Comparison of ENCODE assay signal across 23 cellular contexts in genomic region chr20:54153041-54153327, GRCh38. TPM values are rescaled to one million over a fixed set of nuclear protein-coding genes. Genes with fewer than 3 reads are reported as not detected.
DNase-seq lines count a peak whose midpoint lies in the region; ATAC-seq, FAIRE-seq and TF ChIP-seq lines count a peak whose summit lies in the region.
"Had no signal": no experiment of that assay in that cellular context is flagged by ENCODE, and none has a peak within 500 bp of the region (broad histone marks: within the 10 kb centered on the region; RNA-seq: fewer than 3 reads in every experiment).

No MANE protein-coding gene starts in this region.

- TF ChIP-seq CTCF in A549 (IDR thresholded peaks at IDR 0.05) (no peak), HCT116 (IDR thresholded peaks at IDR 0.05 in 2 of 3, conservative IDR thresholded peaks at IDR 0.05 in 1 of 3; ENCODE audit: borderline replicate concordance in 1 of 3, insufficient read depth in 1 of 3, low read depth in 2 of 3, low read length in 2 of 3) (no peak), foreskin keratinocyte (conservative IDR thresholded peaks at IDR 0.05) (no peak), neural progenitor cell (IDR thresholded peaks at IDR 0.05) (no peak)

- WGBS in A549 (ENCODE audit: missing lambda C conversion rate), result 20% methylated on average over 2 of the region's 2 CpGs

- no TSS peak for BruUV-seq in HCT116 (replicated peaks; lab: Mats Ljungman, UMichigan)

- peak overlapping the region; percentile 23; the same call in 1 of the 3 replicates for H3K4me3 ChIP-seq in A549
- no peak overlapping the region for H3K4me3 ChIP-seq in HCT116 (replicated peaks in 1 of 2; ENCODE audit: low read depth in 1 of 2, low read length in 2 of 2)
- H3K4me3 ChIP-seq in neural progenitor cell, result no peak overlapping the region
- H3K4me3 ChIP-seq: GM12878, GM23338, K562 had no signal

- H3K9ac ChIP-seq in HCT116 (ENCODE audit: low read length) (peak overlapping the region; percentile 3), neural progenitor cell (no peak overlapping the region)

- no peaks in the 10 kb centered on the region; the same call in 1 of the 2 replicates for H3K79me2 ChIP-seq in HCT116 (ENCODE audit: insufficient read depth, low read length)
- H3K79me2 ChIP-seq in neural progenitor cell (ENCODE audit: low read depth), result no peaks in the 10 kb centered on the region

- RAD21 ChIA-PET in HCT116 (lab: Charles Lee; ENCODE audit: low non-redundant PET in 1 of 2, low total read pairs in 2 of 2, uncharacterized antibody in 2 of 2, unreplicated experiment in 2 of 2), result no interaction called here

- H3K9me3 Mint-ChIP-seq in neural progenitor cell, result no peaks in the 10 kb centered on the region
- H3K9me3 Mint-ChIP-seq: GM23338, HFFc6 had no signal

- ATAC-seq in A549 (no peak; a peak in 1 of 6 replicates), HCT116 (no peak), foreskin keratinocyte (peak; percentile 18), GM21723 (IDR thresholded peaks at IDR 0.05; ENCODE audit: unreplicated experiment) (no peak)
- ATAC-seq: GM12878, K562 had no signal

- no peak overlapping the region for H3K4me3 Mint-ChIP-seq in neural progenitor cell
- H3K4me3 Mint-ChIP-seq: CD4-positive, CD25-positive, alpha-beta regulatory T cell; GM23338; HFFc6 had no signal

- H3K27me3 Mint-ChIP-seq in neural progenitor cell (ENCODE audit: insufficient read depth, low read depth), result peaks cover 5% of the 10 kb centered on the region

- FAIRE-seq in A549 (lab: Jason Lieb, UNC), result no peak
- FAIRE-seq: GM12878, H54, K562 had no signal

- POLR2A ChIA-PET in A549 (lab: Yijun Ruan, JAX), result interaction anchor here (1.5 to 5.0 kb wide), 6 partner anchors 12 to 56 kb away, joined by 5 to 65 read pairs (median 13); no protein-coding TSS in a partner anchor
- POLR2A ChIA-PET in HCT116 (lab: Charles Lee), result no interaction called here

- CTCF ChIA-PET in A549 (lab: Yijun Ruan, JAX) (interaction anchor here (1.1 to 2.1 kb wide), 3 partner anchors 15 to 49 kb away, joined by 3 to 5 read pairs (median 4); no protein-coding TSS in a partner anchor), HCT116 (lab: Charles Lee) (no interaction called here)

- H3K9me2 ChIP-seq in HCT116 (ENCODE audit: insufficient read depth), result no peaks in the 10 kb centered on the region

- no peaks in the 10 kb centered on the region for H3K4me1 Mint-ChIP-seq in neural progenitor cell
- H3K4me1 Mint-ChIP-seq: CD4-positive, CD25-positive, alpha-beta regulatory T cell had no signal

- intact Hi-C loops in HCT116 (cut with micrococcal nuclease), result no loop called here

- TF ChIP-seq EP300 in A549 (IDR thresholded peaks at IDR 0.05), result no peak; a peak in 1 of 5 replicates

- H3K27ac Mint-ChIP-seq in neural progenitor cell, result no peak overlapping the region
- H3K27ac Mint-ChIP-seq: CD4-positive, CD25-positive, alpha-beta regulatory T cell; GM23338; HFFc6 had no signal

- H3K36me3 ChIP-seq in HCT116 (ENCODE audit: control insufficient read depth in 1 of 2, insufficient read depth in 2 of 2, low read length in 2 of 2), result peaks cover 15 to 39% of the 10 kb centered on the region in 2 experiments; a peak in 3 of 4 replicates
- no peaks in the 10 kb centered on the region for H3K36me3 ChIP-seq in neural progenitor cell
- H3K36me3 ChIP-seq: BE2C had no signal

- H3K27ac ChIP-seq in A549 (peak overlapping the region; percentile 86 to 93), HCT116 (ENCODE audit: low read depth, low read length) (peak overlapping the region; percentile 74), foreskin keratinocyte (peak overlapping the region; percentile 53), neural progenitor cell (no peak overlapping the region)
- H3K27ac ChIP-seq: HL-60 had no signal

- peak overlapping the region; percentile 93 for H3K4me2 ChIP-seq in A549
- no peak overlapping the region for H3K4me2 ChIP-seq in HCT116 (ENCODE audit: low read length)
- no peak overlapping the region for H3K4me2 ChIP-seq in neural progenitor cell
- H3K4me2 ChIP-seq: GM23338 had no signal

- DNase-seq in A549 (ENCODE audit: low read depth in 1 of 2, low spot score in 1 of 2) (no peak), HCT116 (ENCODE audit: low read depth, low spot score) (no peak), foreskin keratinocyte (no peak), neural progenitor cell (ENCODE audit: low spot score) (no peak), DMS79 treated with DMSO at 0.1 percent for 48 hours (lab: John Stamatoyannopoulos, UW) (no peak), mucosa of gallbladder (ENCODE audit: low spot score) (no peak), kidney tubule cell (ENCODE audit: low spot score) (no peak)
- DNase-seq: ACHN; BE2C; C1 segment of cervical spinal cord; Caco-2; CD4-positive, CD25-positive, alpha-beta regulatory T cell; DND-41; EL; HCEC 1CT; HFFc6; IMR-90 had no signal

- H3K27me3 ChIP-seq in HCT116 (ENCODE audit: insufficient read depth, low read length) (no peaks in the 10 kb centered on the region), foreskin keratinocyte (no peaks in the 10 kb centered on the region), neural progenitor cell (no peaks in the 10 kb centered on the region)

- H2AFZ ChIP-seq in HCT116 (ENCODE audit: low read depth, low read length, poor library complexity, severe bottlenecking) (no peak overlapping the region), neural progenitor cell (replicated peaks) (peak overlapping the region; percentile 82)

- TF ChIP-seq RAD21 in A549 (conservative IDR thresholded peaks at IDR 0.05 in 1 of 2, IDR thresholded peaks at IDR 0.05 in 1 of 2) (no peak), HCT116 (IDR thresholded peaks at IDR 0.05; ENCODE audit: low read depth) (no peak)

- H3K4me1 ChIP-seq in A549 (peaks cover 100% of the 10 kb centered on the region), HCT116 (ENCODE audit: control insufficient read depth in 1 of 2, insufficient read depth in 2 of 2, low read length in 2 of 2) (peaks cover 49 to 77% of the 10 kb centered on the region in 2 experiments), foreskin keratinocyte (peaks cover 11% of the 10 kb centered on the region), neural progenitor cell (no peaks in the 10 kb centered on the region)
- H3K4me1 ChIP-seq: BE2C had no signal

- H3F3A ChIP-seq in neural progenitor cell (ENCODE audit: low read depth), result no peaks in the 10 kb centered on the region

- no peaks in the 10 kb centered on the region for H3K9me3 ChIP-seq in A549
- H3K9me3 ChIP-seq in HCT116 (ENCODE audit: control insufficient read depth in 1 of 2, insufficient read depth in 1 of 2, low read depth in 1 of 2, low read length in 2 of 2), result no peaks in the 10 kb centered on the region
- H3K9me3 ChIP-seq in neural progenitor cell (ENCODE audit: low read depth), result no peaks in the 10 kb centered on the region
- H3K9me3 ChIP-seq: BE2C, Caco-2 had no signal

- H3K36me3 Mint-ChIP-seq in neural progenitor cell, result no peaks in the 10 kb centered on the region
- H3K36me3 Mint-ChIP-seq: CD4-positive, CD25-positive, alpha-beta regulatory T cell had no signal

- no peak for TF ChIP-seq POLR2A in A549 (IDR thresholded peaks at IDR 0.05; ENCODE audit: low read length)
- TF ChIP-seq POLR2A in HCT116 (IDR thresholded peaks at IDR 0.05; ENCODE audit: borderline replicate concordance, extremely low read depth, insufficient read depth, insufficient read length), result no peak

- H4K20me1 ChIP-seq in HCT116 (ENCODE audit: insufficient read depth), result no peaks in the 10 kb centered on the region
- no peaks in the 10 kb centered on the region for H4K20me1 ChIP-seq in neural progenitor cell (ENCODE audit: low read depth)

TF ChIP-seq in A549, 52 proteins besides CTCF, POLR2A, EP300 and RAD21 (continues in another document):
- peak; percentile 37; the same call in 1 of the 2 replicates for TF ChIP-seq HOXB13 (CRISPR knock-in tag; IDR thresholded peaks at IDR 0.05; ENCODE audit: low read depth)
- no peak for TF ChIP-seq ZFP36 (IDR thresholded peaks at IDR 0.05; ENCODE audit: borderline replicate concordance, partially characterized antibody)
- no peak for TF ChIP-seq EHMT2 (IDR thresholded peaks at IDR 0.05; ENCODE audit: low read depth)
- no peak for TF ChIP-seq HDAC2 (IDR thresholded peaks at IDR 0.05)
- no peak for TF ChIP-seq TP53 (CRISPR knock-in tag; IDR thresholded peaks at IDR 0.05)
- no peak for TF ChIP-seq FOSL2 (IDR thresholded peaks at IDR 0.05)
- TF ChIP-seq FOSL2 (CRISPR knock-in tag; IDR thresholded peaks at IDR 0.05), result no peak
- no peak for TF ChIP-seq FOSB (CRISPR knock-in tag; IDR thresholded peaks at IDR 0.05)

TF ChIP-seq in HCT116, 20 proteins besides CTCF, POLR2A, EP300 and RAD21 (continues in another document):
- TF ChIP-seq ATF3 (IDR thresholded peaks at IDR 0.05) (no peak), CBX3 (IDR thresholded peaks at IDR 0.05; ENCODE audit: low read depth) (no peak), TCF7L2 (IDR thresholded peaks at IDR 0.05; ENCODE audit: borderline replicate concordance, extremely low read depth, insufficient read depth, insufficient read length) (no peak), POLR2AphosphoS5 (IDR thresholded peaks at IDR 0.05; ENCODE audit: low read depth, low read length) (no peak)

RNA-seq across cellular contexts. Expression of gene CYP24A1, which starts 20.8 kb away (rescaled TPM):
- polyA plus RNA-seq in A549 (2011; rRNA removed) (1,617 and 1,630 TPM in 2 replicates), A549 (2017; fragmentation: RNase III; extraction: RNeasy Plus Mini Kit Qiagen cat#74134 plus additional on column Dnase treatment) (623 to 738 TPM (median 722 TPM) in 3 replicates), foreskin keratinocyte (0.58 and 0.63 TPM in 2 replicates)
- 456 and 584 TPM in 2 replicates for polyA plus RNA-seq in A549 (2012; cell fraction: cytosol; rRNA removed)
- 1,301 and 1,335 TPM in 2 replicates for polyA plus RNA-seq in A549 (2012; cell fraction: nucleus; rRNA removed)
- 4,726 and 5,326 TPM in 2 replicates for polyA minus RNA-seq in A549 (2011; rRNA and poly(A)+ RNA removed)
- total RNA-seq in HCT116 (2021; ENCODE audit: unreplicated experiment) (267 TPM), foreskin keratinocyte (1.4 and 2.3 TPM in 2 replicates), neural progenitor cell (ENCODE audit: low replicate concordance) (not detected in 2 replicates), mucosa of gallbladder (not detected)
- polyA plus RNA-seq in HCT116 (2012), result 18.9 and 34.6 TPM in 2 replicates
- total RNA-seq: GM23338, IMR-90, K562 had no signal
- polyA plus RNA-seq: GM12878, IMR-90 had no signal

RNA-seq across cellular contexts. Expression of gene PFDN4, which starts 54.9 kb away (rescaled TPM):
- polyA plus RNA-seq in A549 (2011; rRNA removed) (78.7 and 146 TPM in 2 replicates), A549 (2017; fragmentation: RNase III; extraction: RNeasy Plus Mini Kit Qiagen cat#74134 plus additional on column Dnase treatment) (140 to 155 TPM (median 149 TPM) in 3 replicates), foreskin keratinocyte (61.8 and 69.1 TPM in 2 replicates)
- polyA plus RNA-seq in A549 (2012; cell fraction: cytosol; rRNA removed), result 41.3 and 60.1 TPM in 2 replicates
- 6.3 and 11.7 TPM in 2 replicates for polyA plus RNA-seq in A549 (2012; cell fraction: nucleus; rRNA removed)
- 3.5 and 13.3 TPM in 2 replicates for polyA minus RNA-seq in A549 (2011; rRNA and poly(A)+ RNA removed)
- total RNA-seq in HCT116 (2021; ENCODE audit: unreplicated experiment) (71.5 TPM), foreskin keratinocyte (49.4 and 53.2 TPM in 2 replicates), neural progenitor cell (ENCODE audit: low replicate concordance) (198 and 597 TPM in 2 replicates), mucosa of gallbladder (22.2 TPM)
- 18.5 and 39.9 TPM in 2 replicates for polyA plus RNA-seq in HCT116 (2012)

Comparison
In these comparisons a context has a peak if more than half of its experiments do, and no peak if none do; other contexts are left out.
1. RNA of gene CYP24A1, which starts 20.8 kb away (total RNA-seq): 267 TPM in HCT116 (single experiment); 1.4 to 2.3 TPM in foreskin keratinocyte, not detected in mucosa of gallbladder (single experiment) and not detected in neural progenitor cell; every median in the first group is over 10 times any median in the second.